In the genomic region with DNA sequence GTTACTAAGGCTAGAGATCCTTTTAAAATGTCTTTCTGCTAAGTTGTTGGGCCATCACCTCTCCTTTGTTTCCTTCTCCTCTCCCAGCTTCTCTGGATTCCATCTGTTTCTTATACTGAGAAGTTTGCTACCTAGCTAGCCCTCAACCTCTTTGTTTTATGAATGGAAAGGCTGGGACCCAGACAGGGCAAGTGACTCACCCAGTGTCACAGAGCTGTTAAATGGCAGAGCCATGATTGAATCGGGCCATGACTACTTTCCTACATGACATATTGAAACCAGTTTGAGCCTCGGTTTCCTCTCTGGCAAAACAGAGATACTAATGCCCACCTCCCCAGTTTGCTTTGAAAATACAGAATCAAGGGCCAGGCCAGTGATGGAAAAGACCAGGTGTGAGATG, we compare ENCODE assay signal across 23 cellular contexts.
"Had no signal": no experiment of that assay in that cellular context is flagged by ENCODE, and none has a peak within 500 bp of the region (broad histone marks: within the 10 kb centered on the region; RNA-seq: fewer than 3 reads in every experiment).

No MANE protein-coding gene starts in this region.

- H3K9me3 Mint-ChIP-seq: naive thymus-derived CD8-positive, alpha-beta T cell; nephron progenitor cell; neural progenitor cell; stimulated activated memory B cell treated with anti-CD40 and anti-IgM and Interleukin-4, amounts not matched to agents 10 μg/mL and 1 μg/mL and 100 μg/mL, for 72 hours had no signal

- H3K27ac Mint-ChIP-seq: naive thymus-derived CD8-positive, alpha-beta T cell; nephron progenitor cell; neural progenitor cell; progenitor cell of endocrine pancreas; stimulated activated memory B cell treated with anti-CD40 and anti-IgM and Interleukin-4, amounts not matched to agents 10 μg/mL and 1 μg/mL and 100 μg/mL, for 72 hours had no signal

- ATAC-seq: left colon; left lung; lower lobe of right lung; naive thymus-derived CD8-positive, alpha-beta T cell; right cardiac atrium; sciatic nerve; stimulated activated memory B cell treated with anti-CD40 and anti-IgM and Interleukin-4, amounts not matched to agents 10 μg/mL and 1 μg/mL and 100 μg/mL, for 72 hours; upper lobe of right lung had no signal

- H3K4me3 Mint-ChIP-seq: naive thymus-derived CD8-positive, alpha-beta T cell; nephron progenitor cell; neural progenitor cell; stimulated activated memory B cell treated with anti-CD40 and anti-IgM and Interleukin-4, amounts not matched to agents 10 μg/mL and 1 μg/mL and 100 μg/mL, for 72 hours had no signal

- H3K36me3 Mint-ChIP-seq: naive thymus-derived CD8-positive, alpha-beta T cell; neural progenitor cell; stimulated activated memory B cell treated with anti-CD40 and anti-IgM and Interleukin-4, amounts not matched to agents 10 μg/mL and 1 μg/mL and 100 μg/mL, for 72 hours had no signal

- DNase-seq: heart right ventricle; kidney glomerular epithelial cell; left colon; left lung; lower lobe of right lung; mesenchymal stem cell; naive thymus-derived CD8-positive, alpha-beta T cell; nephron progenitor cell; ovary; retina; right cardiac atrium; stimulated activated CD4-positive, alpha-beta T cell treated with anti-CD3 and anti-CD28 coated beads, Interleukin-12 subunit alpha, Interleukin-12 subunit beta, amount 100 ng/mL, for 4 hours; stimulated activated CD4-positive, alpha-beta T cell treated with anti-CD3 and anti-CD28 coated beads, Interleukin-2, amount 100 ng/mL, for 48 hours; stimulated activated CD4-positive, alpha-beta T cell treated with anti-CD3 and anti-CD28 coated beads, Interleukin-4, amount 100 ng/mL, for 4 hours; stimulated activated CD8-positive, alpha-beta memory T cell treated with anti-CD3 and anti-CD28 coated beads, Interleukin-4, amount 100 ng/mL, for 48 hours; stimulated activated naive CD4-positive, alpha-beta T cell treated with Interleukin-2 at 50 U/mL for 16 hours; tibial artery; trophoblast cell; upper lobe of right lung had no signal

- H3K4me1 Mint-ChIP-seq: naive thymus-derived CD8-positive, alpha-beta T cell; neural progenitor cell; stimulated activated memory B cell treated with anti-CD40 and anti-IgM and Interleukin-4, amounts not matched to agents 10 μg/mL and 1 μg/mL and 100 μg/mL, for 72 hours had no signal

- H3K27me3 Mint-ChIP-seq: stimulated activated memory B cell treated with anti-CD40 and anti-IgM and Interleukin-4, amounts not matched to agents 10 μg/mL and 1 μg/mL and 100 μg/mL, for 72 hours had no signal
